ENCODE assay signal across 1 cellular context in the genomic region with DNA sequence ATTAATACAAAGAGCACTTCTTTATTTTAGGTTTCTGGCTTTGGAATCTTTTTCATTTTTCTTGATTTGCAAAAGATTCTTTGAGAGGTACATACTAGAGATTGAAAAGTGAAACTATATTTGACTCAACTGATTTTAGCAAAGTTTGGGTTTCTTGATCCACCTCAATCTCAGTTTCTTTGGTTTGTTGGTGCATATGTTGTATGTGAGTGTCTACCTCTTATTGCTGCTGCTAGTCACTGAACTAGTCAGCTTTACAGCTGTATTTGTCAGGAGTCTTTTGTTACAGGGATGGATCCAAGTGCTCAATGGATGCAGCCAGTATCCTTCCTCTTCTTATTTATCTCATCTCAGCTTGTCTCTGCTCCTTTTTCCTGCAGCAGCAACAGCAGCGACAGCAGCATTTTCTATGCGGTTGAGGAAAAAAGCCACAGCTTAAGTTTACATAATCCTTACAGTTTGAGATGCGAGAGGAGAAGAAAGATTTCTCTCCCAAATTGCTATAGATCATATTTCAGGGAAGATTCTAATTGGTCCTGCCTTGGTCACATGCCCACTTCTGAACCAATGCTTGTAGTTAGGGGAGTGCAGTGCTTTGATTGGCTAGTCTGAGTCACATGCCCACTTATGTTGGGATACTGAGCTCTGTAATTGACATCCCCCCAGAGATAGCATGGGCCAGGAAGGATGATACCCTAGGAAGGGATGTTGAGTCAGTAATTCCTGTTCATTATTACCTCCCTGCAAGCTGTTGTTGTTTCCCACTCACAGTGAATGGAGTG.
TF ChIP-seq lines count a peak whose summit lies in the region.

No MANE protein-coding gene starts in this region.

TF ChIP-seq in WTC11, 78 proteins besides CTCF, POLR2A, EP300 and RAD21 (continued from another document):
- TF ChIP-seq NR1H2 (CRISPR knock-in tag; IDR thresholded peaks at IDR 0.05), result no peak
- TF ChIP-seq TEAD1 (CRISPR knock-in tag; IDR thresholded peaks at IDR 0.05), result no peak
- TF ChIP-seq NR2C2 (CRISPR knock-in tag; IDR thresholded peaks at IDR 0.05), result no peak
- TF ChIP-seq, protein P1, sequence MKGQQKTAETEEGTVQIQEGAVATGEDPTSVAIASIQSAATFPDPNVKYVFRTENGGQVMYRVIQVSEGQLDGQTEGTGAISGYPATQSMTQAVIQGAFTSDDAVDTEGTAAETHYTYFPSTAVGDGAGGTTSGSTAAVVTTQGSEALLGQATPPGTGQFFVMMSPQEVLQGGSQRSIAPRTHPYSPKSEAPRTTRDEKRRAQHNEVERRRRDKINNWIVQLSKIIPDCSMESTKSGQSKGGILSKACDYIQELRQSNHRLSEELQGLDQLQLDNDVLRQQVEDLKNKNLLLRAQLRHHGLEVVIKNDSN (CRISPR knock-in tag; IDR thresholded peaks at IDR 0.05), result peak; percentile 92
- no peak for TF ChIP-seq MYBL2 (CRISPR knock-in tag; IDR thresholded peaks at IDR 0.05)
TF ChIP-seq in WTC11: peak in this region for 3.
